In the genomic region with DNA sequence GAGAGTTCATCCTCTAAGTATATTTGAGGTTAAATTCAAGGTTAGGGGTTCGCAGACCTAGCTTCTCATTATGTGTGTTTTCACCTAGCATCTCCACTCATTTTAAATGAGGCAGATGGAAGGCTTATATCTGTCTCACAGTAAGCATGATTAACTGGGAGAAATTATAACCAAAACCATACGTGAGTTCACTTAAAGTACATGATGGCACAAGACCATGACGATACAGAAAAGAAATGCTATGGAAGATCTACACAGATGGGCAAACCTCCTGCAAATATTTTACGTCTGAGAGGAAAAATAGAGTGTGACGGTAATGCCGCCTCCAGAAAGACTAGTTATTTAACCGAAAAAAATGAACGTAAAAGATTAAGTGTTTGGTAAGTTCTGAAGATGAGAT, we compare ENCODE assay signal across 17 cellular contexts.
DNase-seq lines count a peak whose midpoint lies in the region; ATAC-seq, FAIRE-seq and TF ChIP-seq lines count a peak whose summit lies in the region.
"Had no signal": no experiment of that assay in that cellular context is flagged by ENCODE, and none has a peak within 500 bp of the region (broad histone marks: within the 10 kb centered on the region; RNA-seq: fewer than 3 reads in every experiment).

No MANE protein-coding gene starts in this region.

- TF ChIP-seq POLR2A in GM12891 (IDR thresholded peaks at IDR 0.05; ENCODE audit: low read depth, low read length): no peak

- no peak overlapping the region for H3K27ac Mint-ChIP-seq in activated CD4-positive, alpha-beta memory T cell treated with anti-CD3 and anti-CD28 coated beads for 36 hours
- H3K27ac Mint-ChIP-seq: CD14-positive monocyte; CD8-positive, alpha-beta T cell; H9 had no signal

- POLR2A ChIA-PET in activated CD4-positive, alpha-beta memory T cell treated with anti-CD3 and anti-CD28 coated beads for 36 hours (lab: Charles Lee): no interaction called here

- no peaks in the 10 kb centered on the region for H3K9me3 Mint-ChIP-seq in activated CD4-positive, alpha-beta memory T cell treated with anti-CD3 and anti-CD28 coated beads for 36 hours
- H3K9me3 Mint-ChIP-seq: CD8-positive, alpha-beta T cell; H9 had no signal

- intact Hi-C loops in activated CD4-positive, alpha-beta memory T cell treated with anti-CD3 and anti-CD28 coated beads for 36 hours (cut with micrococcal nuclease): no loop called here

- no peaks in the 10 kb centered on the region for H3K27me3 Mint-ChIP-seq in activated CD4-positive, alpha-beta memory T cell treated with anti-CD3 and anti-CD28 coated beads for 36 hours

- H3K27me3 ChIP-seq in adipocyte (replicated peaks; ENCODE audit: control insufficient read depth, insufficient read depth, low read length): no peaks in the 10 kb centered on the region

- no peak overlapping the region for H3K4me3 ChIP-seq in AG09309 (ENCODE audit: control insufficient read depth, low read depth, low read length)
- H3K4me3 ChIP-seq in HFF-Myc (replicated peaks; ENCODE audit: low read depth, low read length): no peak overlapping the region
- no peak overlapping the region for H3K4me3 ChIP-seq in adipocyte (ENCODE audit: low read length)
- H3K4me3 ChIP-seq: K562 had no signal

- no peaks in the 10 kb centered on the region for H3K36me3 Mint-ChIP-seq in activated CD4-positive, alpha-beta memory T cell treated with anti-CD3 and anti-CD28 coated beads for 36 hours
- H3K36me3 Mint-ChIP-seq: CD14-positive monocyte had no signal

- H3K4me3 Mint-ChIP-seq in activated CD4-positive, alpha-beta memory T cell treated with anti-CD3 and anti-CD28 coated beads for 36 hours: no peak overlapping the region
- H3K4me3 Mint-ChIP-seq: CD14-positive monocyte; CD8-positive, alpha-beta T cell; H9 had no signal

- no peaks in the 10 kb centered on the region for H3K36me3 ChIP-seq in adipocyte (ENCODE audit: control insufficient read depth, insufficient read depth, low read length, severe bottlenecking)

- CTCF ChIA-PET in activated CD4-positive, alpha-beta memory T cell treated with anti-CD3 and anti-CD28 coated beads for 36 hours (lab: Charles Lee): interaction anchor here (2.3 kb wide), 1 partner anchor 128 kb away, joined by 6 read pairs; no protein-coding TSS in a partner anchor

- H3K9ac ChIP-seq in adipocyte (ENCODE audit: low read length): no peak overlapping the region

- no peak for ATAC-seq in HG03457 (IDR thresholded peaks at IDR 0.05; ENCODE audit: unreplicated experiment)
- ATAC-seq: CD8-positive, alpha-beta T cell; K562 had no signal

- TF ChIP-seq CTCF in AG09309 (IDR thresholded peaks at IDR 0.05; ENCODE audit: control insufficient read depth, insufficient read depth, low read depth, low read length, missing control alignments): no peak
- TF ChIP-seq CTCF in HFF-Myc (IDR thresholded peaks at IDR 0.05; ENCODE audit: low read depth, low read length, missing control alignments): no peak

- FAIRE-seq in GM12891 (lab: Jason Lieb, UNC): no peak
- FAIRE-seq: GM18507, K562 had no signal

- no peaks in the 10 kb centered on the region for H3K4me1 ChIP-seq in adipocyte (ENCODE audit: control insufficient read depth, insufficient read depth, low read length)

- DNase-seq in AG09309 (ENCODE audit: low read depth): peak; percentile 18
- DNase-seq in HFF-Myc (ENCODE audit: extremely low read depth, low read depth): peak; percentile 24
- peak; percentile 77 for DNase-seq in adipocyte (ENCODE audit: low read depth)
- peak; percentile 73 for DNase-seq in fibroblast of peridontal ligament (ENCODE audit: extremely low read depth)
- DNase-seq in NCI-H2029 (lab: John Stamatoyannopoulos, UW): no peak
- DNase-seq in GM12891 (ENCODE audit: insufficient read length, low spot score): no peak
- DNase-seq in activated CD4-positive, alpha-beta memory T cell treated with anti-CD3 and anti-CD28 coated beads for 36 hours: no peak
- DNase-seq: ACHN; CD8-positive, alpha-beta T cell; COR-L47; DMS53; GOT3; H9 had no signal

- H3K4me1 Mint-ChIP-seq in activated CD4-positive, alpha-beta memory T cell treated with anti-CD3 and anti-CD28 coated beads for 36 hours (ENCODE audit: low read depth): no peaks in the 10 kb centered on the region
- H3K4me1 Mint-ChIP-seq: CD14-positive monocyte had no signal

- no peaks in the 10 kb centered on the region for H3K9me3 ChIP-seq in adipocyte (ENCODE audit: control insufficient read depth, low read length)

TF ChIP-seq in GM12891, 5 proteins besides CTCF, POLR2A, EP300 and RAD21:
- TF ChIP-seq PAX5 (IDR thresholded peaks at IDR 0.05; ENCODE audit: insufficient read depth, low read length, severe bottlenecking) (no peak), POU2F2 (IDR thresholded peaks at IDR 0.05; ENCODE audit: low read depth, low read length) (no peak), POLR2AphosphoS5 (IDR thresholded peaks at IDR 0.05; ENCODE audit: low read depth, low read length) (no peak), SPI1 (IDR thresholded peaks at IDR 0.05; ENCODE audit: low read depth, low read length) (no peak), TAF1 (IDR thresholded peaks at IDR 0.05; ENCODE audit: low read depth, low read length) (no peak)

Comparison
In these comparisons a context has a peak if more than half of its experiments do, and no peak if none do; other contexts are left out.
1. DNase-seq: peak in AG09309 (single experiment), HFF-Myc (single experiment), adipocyte (single experiment) and fibroblast of peridontal ligament (single experiment); none in NCI-H2029 (single experiment), GM12891 (single experiment) and activated CD4-positive, alpha-beta memory T cell treated with anti-CD3 and anti-CD28 coated beads for 36 hours (single experiment).